ENCODE assay signal across 19 cellular contexts in genomic region chr3:41241800-41242571, GRCh38. TPM values are rescaled to one million over a fixed set of nuclear protein-coding genes. Genes with fewer than 3 reads are reported as not detected.
DNase-seq lines count a peak whose midpoint lies in the region; ATAC-seq and TF ChIP-seq lines count a peak whose summit lies in the region.
"Had no signal": no experiment of that assay in that cellular context is flagged by ENCODE, and none has a peak within 500 bp of the region (broad histone marks: within the 10 kb centered on the region; RNA-seq: fewer than 3 reads in every experiment).

No MANE protein-coding gene starts in this region.

- intact Hi-C loops in activated CD4-positive, alpha-beta memory T cell treated with anti-CD3 and anti-CD28 coated beads for 36 hours (cut with micrococcal nuclease), result no loop called here
- intact Hi-C loops in Calu3 (cut with micrococcal nuclease; ENCODE audit: unreplicated experiment) (no loop called here), Right ventricle myocardium inferior (cut with DNase I) (no loop called here)

- no peaks in the 10 kb centered on the region for H3K4me1 Mint-ChIP-seq in activated CD4-positive, alpha-beta memory T cell treated with anti-CD3 and anti-CD28 coated beads for 36 hours (ENCODE audit: low read depth)
- no peaks in the 10 kb centered on the region for H3K4me1 Mint-ChIP-seq in activated CD4-positive, alpha-beta memory T cell treated with anti-CD3 and anti-CD28 coated beads, Interleukin-2, amount 10 ng/mL, durations not matched to agents 7 days and 5 days
- H3K4me1 Mint-ChIP-seq in Calu3 (ENCODE audit: low read depth, unreplicated experiment) (no peaks in the 10 kb centered on the region), chondrocyte (ENCODE audit: low read depth) (peaks cover 35% of the 10 kb centered on the region), nephron (peaks cover 33% of the 10 kb centered on the region)

- H3K27me3 Mint-ChIP-seq in activated CD4-positive, alpha-beta memory T cell treated with anti-CD3 and anti-CD28 coated beads for 36 hours, result no peaks in the 10 kb centered on the region
- H3K27me3 Mint-ChIP-seq in activated CD4-positive, alpha-beta memory T cell treated with anti-CD3 and anti-CD28 coated beads, Interleukin-2, amount 10 ng/mL, durations not matched to agents 7 days and 5 days, result no peaks in the 10 kb centered on the region
- H3K27me3 Mint-ChIP-seq in Calu3 (ENCODE audit: unreplicated experiment), result no peaks in the 10 kb centered on the region
- no peaks in the 10 kb centered on the region for H3K27me3 Mint-ChIP-seq in chondrocyte (ENCODE audit: low read depth)
- no peaks in the 10 kb centered on the region for H3K27me3 Mint-ChIP-seq in nephron (ENCODE audit: low read depth)
- H3K27me3 Mint-ChIP-seq: activated naive CD8-positive, alpha-beta T cell had no signal

- CTCF ChIA-PET in activated CD4-positive, alpha-beta memory T cell treated with anti-CD3 and anti-CD28 coated beads for 36 hours (lab: Charles Lee), result no interaction called here
- CTCF ChIA-PET in activated CD4-positive, alpha-beta memory T cell treated with anti-CD3 and anti-CD28 coated beads, Interleukin-2, amount 10 ng/mL, durations not matched to agents 7 days and 5 days (lab: Charles Lee), result no interaction called here
- CTCF ChIA-PET in Calu3 (lab: Charles Lee), result no interaction called here

- BruUV-seq in Calu3 (replicated peaks; lab: Mats Ljungman, UMichigan), result no TSS peak

- H3K36me3 Mint-ChIP-seq in activated CD4-positive, alpha-beta memory T cell treated with anti-CD3 and anti-CD28 coated beads for 36 hours, result peaks cover 30% of the 10 kb centered on the region
- peaks cover 47% of the 10 kb centered on the region for H3K36me3 Mint-ChIP-seq in activated CD4-positive, alpha-beta memory T cell treated with anti-CD3 and anti-CD28 coated beads, Interleukin-2, amount 10 ng/mL, durations not matched to agents 7 days and 5 days (ENCODE audit: low read depth)
- H3K36me3 Mint-ChIP-seq in Calu3 (ENCODE audit: insufficient read depth, unreplicated experiment) (peaks cover 54% of the 10 kb centered on the region), chondrocyte (ENCODE audit: low read depth) (peaks cover 59% of the 10 kb centered on the region), nephron (ENCODE audit: low read depth) (peaks cover 72% of the 10 kb centered on the region)

- POLR2A ChIA-PET in activated CD4-positive, alpha-beta memory T cell treated with anti-CD3 and anti-CD28 coated beads for 36 hours (lab: Charles Lee), result interaction anchor here (1.1 kb wide), 1 partner anchor 43 kb away, joined by 4 read pairs; the partner anchor contains the start of gene CTNNB1
- POLR2A ChIA-PET in activated CD4-positive, alpha-beta memory T cell treated with anti-CD3 and anti-CD28 coated beads, Interleukin-2, amount 10 ng/mL, durations not matched to agents 7 days and 5 days (lab: Charles Lee), result interaction anchor here (1.2 kb wide), 1 partner anchor 42 kb away, joined by 3 read pairs; the partner anchor contains the start of gene CTNNB1

- no peaks in the 10 kb centered on the region for H3K9me3 Mint-ChIP-seq in activated CD4-positive, alpha-beta memory T cell treated with anti-CD3 and anti-CD28 coated beads for 36 hours
- H3K9me3 Mint-ChIP-seq in activated CD4-positive, alpha-beta memory T cell treated with anti-CD3 and anti-CD28 coated beads, Interleukin-2, amount 10 ng/mL, durations not matched to agents 7 days and 5 days, result no peaks in the 10 kb centered on the region
- H3K9me3 Mint-ChIP-seq in Calu3 (ENCODE audit: low read depth, unreplicated experiment), result no peaks in the 10 kb centered on the region
- H3K9me3 Mint-ChIP-seq in chondrocyte (ENCODE audit: low read depth), result no peaks in the 10 kb centered on the region
- no peaks in the 10 kb centered on the region for H3K9me3 Mint-ChIP-seq in nephron

- no peak for TF ChIP-seq CTCF in Calu3 (IDR thresholded peaks at IDR 0.05; ENCODE audit: unreplicated experiment)
- TF ChIP-seq CTCF in chondrocyte (IDR thresholded peaks at IDR 0.05), result no peak
- no peak for TF ChIP-seq CTCF in nephron (IDR thresholded peaks at IDR 0.05; ENCODE audit: unreplicated experiment in 3 of 3)

- no peak for ATAC-seq in HG03108 (IDR thresholded peaks at IDR 0.05; ENCODE audit: unreplicated experiment)
- no peak for ATAC-seq in Right ventricle myocardium inferior

- peak overlapping the region; percentile 1 for H3K27ac Mint-ChIP-seq in activated CD4-positive, alpha-beta memory T cell treated with anti-CD3 and anti-CD28 coated beads for 36 hours
- no peak overlapping the region for H3K27ac Mint-ChIP-seq in activated CD4-positive, alpha-beta memory T cell treated with anti-CD3 and anti-CD28 coated beads, Interleukin-2, amount 10 ng/mL, durations not matched to agents 7 days and 5 days
- H3K27ac Mint-ChIP-seq in Calu3 (ENCODE audit: unreplicated experiment), result peak overlapping the region; percentile 57
- peak overlapping the region; percentile 11 for H3K27ac Mint-ChIP-seq in chondrocyte (ENCODE audit: unreplicated experiment)
- H3K27ac Mint-ChIP-seq in nephron, result peak overlapping the region in 2 of 3 experiments; percentile 18 to 30
- H3K27ac Mint-ChIP-seq: activated naive CD8-positive, alpha-beta T cell had no signal

- DNase-seq in activated CD4-positive, alpha-beta memory T cell treated with anti-CD3 and anti-CD28 coated beads for 36 hours, result no peak
- DNase-seq in activated CD4-positive, alpha-beta memory T cell treated with anti-CD3 and anti-CD28 coated beads, Interleukin-2, amount 10 ng/mL, durations not matched to agents 7 days and 5 days, result no peak
- no peak for DNase-seq in Calu3
- no peak for DNase-seq in chondrocyte (ENCODE audit: low spot score)
- no peak for DNase-seq in Right ventricle myocardium inferior (ENCODE audit: missing footprints)
- DNase-seq in SIG-M5 (lab: John Stamatoyannopoulos, UW), result no peak
- DNase-seq: activated CD4-positive, alpha-beta T cell treated with anti-CD3 and anti-CD28 coated beads, Interleukin-2, amount 50 U/mL, for 1 hour; effector CD4-positive, alpha-beta T cell; foreskin melanocyte; hypothalamus; NCI-H1417 treated with DMSO at 0.1 percent for 48 hours; NCI-H2107; NCI-H446 treated with DMSO at 0.1 percent for 48 hours; stimulated activated CD4-positive, alpha-beta T cell treated with anti-CD3 and anti-CD28 coated beads, Interleukin-4, amount 100 ng/mL, for 24 hours; stomach; transverse colon had no signal

- no peak overlapping the region for H3K4me3 Mint-ChIP-seq in activated CD4-positive, alpha-beta memory T cell treated with anti-CD3 and anti-CD28 coated beads for 36 hours
- no peak overlapping the region for H3K4me3 Mint-ChIP-seq in activated CD4-positive, alpha-beta memory T cell treated with anti-CD3 and anti-CD28 coated beads, Interleukin-2, amount 10 ng/mL, durations not matched to agents 7 days and 5 days
- H3K4me3 Mint-ChIP-seq in Calu3 (ENCODE audit: low read depth, unreplicated experiment) (no peak overlapping the region), chondrocyte (ENCODE audit: unreplicated experiment) (no peak overlapping the region), nephron (no peak overlapping the region)
- H3K4me3 Mint-ChIP-seq: activated naive CD8-positive, alpha-beta T cell had no signal

RNA-seq across cellular contexts. Expression of gene CTNNB1, which starts 42.7 kb away (rescaled TPM):
- total RNA-seq in activated CD4-positive, alpha-beta memory T cell treated with anti-CD3 and anti-CD28 coated beads for 36 hours, result 100 to 1,000 TPM; 131 to 132 TPM
- 100 to 1,000 TPM; 134 to 151 TPM for total RNA-seq in activated CD4-positive, alpha-beta memory T cell treated with anti-CD3 and anti-CD28 coated beads, Interleukin-2, amount 10 ng/mL, durations not matched to agents 7 days and 5 days
- total RNA-seq in Calu3 (2022) (252 and 258 TPM in 2 replicates), chondrocyte (487 to 677 TPM (median 488 TPM) in 3 replicates), Right ventricle myocardium inferior (160 TPM)
